8 cellular contexts compared by ENCODE assay signal in genomic region chr12:6450869-6451347, GRCh38. TPM values are rescaled to one million over a fixed set of nuclear protein-coding genes. Genes with fewer than 3 reads are reported as not detected.
DNase-seq lines count a peak whose midpoint lies in the region; ATAC-seq lines count a peak whose summit lies in the region.

No MANE protein-coding gene starts in this region.

- peak overlapping the region; percentile 94 to 99 (median 94) for H3K9ac ChIP-seq in skeletal muscle tissue (ENCODE audit: low read depth in 1 of 3, low read length in 3 of 3)

- H3K36me3 ChIP-seq in skeletal muscle tissue (ENCODE audit: control insufficient read depth in 3 of 3, insufficient read depth in 3 of 3, low read length in 3 of 3), result peaks cover 19 to 32% (median 21%) of the 10 kb centered on the region in 3 donors

- no peaks in the 10 kb centered on the region for H3K9me3 Mint-ChIP-seq in activated T-helper 17 cell treated with anti-CD3 and anti-CD28 coated beads, Interleukin-2, amount 50 U/mL, for 72 hours

- H3K27ac Mint-ChIP-seq in activated T-helper 17 cell treated with anti-CD3 and anti-CD28 coated beads, Interleukin-2, amount 50 U/mL, for 72 hours, result peak overlapping the region; percentile 100

- H3K4me1 Mint-ChIP-seq in activated T-helper 17 cell treated with anti-CD3 and anti-CD28 coated beads, Interleukin-2, amount 50 U/mL, for 72 hours, result peaks cover 28% of the 10 kb centered on the region

- 10% methylated on average over 11 of the region's 11 CpGs for WGBS in right cardiac atrium

- H3K4me1 ChIP-seq in right cardiac atrium (ENCODE audit: control insufficient read depth, insufficient read depth, low read length), result peaks cover 3% of the 10 kb centered on the region
- peaks cover 26 to 37% (median 29%) of the 10 kb centered on the region in 3 donors for H3K4me1 ChIP-seq in skeletal muscle tissue (ENCODE audit: control insufficient read depth in 3 of 3, insufficient read depth in 3 of 3, low read length in 3 of 3)

- ATAC-seq in HG03460 (IDR thresholded peaks at IDR 0.05; ENCODE audit: unreplicated experiment) (peak; percentile 10), right cardiac atrium (peak in 1 of 2 donors; percentile 12), GM21619 (IDR thresholded peaks at IDR 0.05; ENCODE audit: unreplicated experiment) (no peak), GM21717 (IDR thresholded peaks at IDR 0.05; ENCODE audit: unreplicated experiment) (no peak), GM18517 (IDR thresholded peaks at IDR 0.05; ENCODE audit: unreplicated experiment) (no peak)
- ATAC-seq in activated T-helper 17 cell treated with anti-CD3 and anti-CD28 coated beads, Interleukin-2, amount 50 U/mL, for 72 hours (replicated peaks), result peak; percentile 6

- peak overlapping the region; percentile 99 for H3K27ac ChIP-seq in right cardiac atrium (ENCODE audit: low read length)
- peak overlapping the region; percentile 96 for H3K27ac ChIP-seq in skeletal muscle tissue (ENCODE audit: low read depth, low read length)

- peak overlapping the region; percentile 100 for H3K4me3 Mint-ChIP-seq in activated T-helper 17 cell treated with anti-CD3 and anti-CD28 coated beads, Interleukin-2, amount 50 U/mL, for 72 hours

- no peaks in the 10 kb centered on the region for H3K27me3 Mint-ChIP-seq in activated T-helper 17 cell treated with anti-CD3 and anti-CD28 coated beads, Interleukin-2, amount 50 U/mL, for 72 hours

- H3K36me3 Mint-ChIP-seq in activated T-helper 17 cell treated with anti-CD3 and anti-CD28 coated beads, Interleukin-2, amount 50 U/mL, for 72 hours (ENCODE audit: low read depth), result peaks cover 87% of the 10 kb centered on the region

- peak overlapping the region; percentile 57 for H3K4me3 ChIP-seq in right cardiac atrium (ENCODE audit: low read length)
- peak overlapping the region; percentile 90 to 99 (median 97) for H3K4me3 ChIP-seq in skeletal muscle tissue (ENCODE audit: low read length in 3 of 3)

- H3K9me3 ChIP-seq in right cardiac atrium (ENCODE audit: control insufficient read depth, low read length) (no peaks in the 10 kb centered on the region), skeletal muscle tissue (ENCODE audit: control insufficient read depth in 3 of 3, low read length in 3 of 3) (no peaks in the 10 kb centered on the region)

- intact Hi-C loops in right cardiac atrium (cut with DNase I), result no loop called here

- DNase-seq in right cardiac atrium (peak in 1 of 3 donors; percentile 68), foreskin melanocyte (no peak)

- H3K27me3 ChIP-seq in right cardiac atrium (ENCODE audit: control insufficient read depth, insufficient read depth) (no peaks in the 10 kb centered on the region), skeletal muscle tissue (ENCODE audit: control insufficient read depth in 3 of 3, insufficient read depth in 3 of 3, low read length in 3 of 3) (no peaks in the 10 kb centered on the region)

RNA-seq across cellular contexts. Expression of gene TAPBPL, which starts 0.9 kb away (rescaled TPM):
- 10 to 100 TPM; 24.1 to 28.2 TPM for total RNA-seq in activated T-helper 17 cell treated with anti-CD3 and anti-CD28 coated beads, Interleukin-2, amount 50 U/mL, for 72 hours
- total RNA-seq in right cardiac atrium (10 to 100 TPM; 14.2 to 19.5 (median 17.1) TPM), skeletal muscle tissue (4.2 TPM)
- polyA plus RNA-seq in right cardiac atrium, result 17.2 TPM

RNA-seq across cellular contexts. Expression of gene CD27, which starts 6.2 kb away (rescaled TPM):
- 10 to 100 TPM; 21.1 to 42.1 TPM for total RNA-seq in activated T-helper 17 cell treated with anti-CD3 and anti-CD28 coated beads, Interleukin-2, amount 50 U/mL, for 72 hours
- under 1 TPM in 3 of 4 donors, not detected in 1; 0.29 to 0.80 (median 0.33) TPM for total RNA-seq in right cardiac atrium
- polyA plus RNA-seq in right cardiac atrium, result 0.27 TPM
- not detected for total RNA-seq in skeletal muscle tissue

RNA-seq across cellular contexts. Expression of gene VAMP1, which starts 19.6 kb away (rescaled TPM):
- total RNA-seq in activated T-helper 17 cell treated with anti-CD3 and anti-CD28 coated beads, Interleukin-2, amount 50 U/mL, for 72 hours, result 10 to 100 TPM; 19.9 to 81.8 TPM
- total RNA-seq in right cardiac atrium (1 to 10 TPM; 3.6 to 9.0 (median 6.1) TPM), skeletal muscle tissue (2.6 TPM)
- 4.7 TPM for polyA plus RNA-seq in right cardiac atrium

RNA-seq across cellular contexts. Expression of gene MRPL51, which starts 42.2 kb away (rescaled TPM):
- 100 to 1,000 TPM; 262 to 317 TPM for total RNA-seq in activated T-helper 17 cell treated with anti-CD3 and anti-CD28 coated beads, Interleukin-2, amount 50 U/mL, for 72 hours
- total RNA-seq in right cardiac atrium (100 to 1,000 TPM; 192 to 233 (median 213) TPM), skeletal muscle tissue (141 TPM)
- polyA plus RNA-seq in right cardiac atrium, result 180 TPM

RNA-seq across cellular contexts. Expression of gene NCAPD2, which starts 43.0 kb away (rescaled TPM):
- total RNA-seq in activated T-helper 17 cell treated with anti-CD3 and anti-CD28 coated beads, Interleukin-2, amount 50 U/mL, for 72 hours, result 100 to 1,000 TPM; 167 to 176 TPM
- total RNA-seq in right cardiac atrium, result 10 to 100 TPM; 13.5 to 16.8 (median 14.6) TPM
- 5.7 TPM for polyA plus RNA-seq in right cardiac atrium
- 23.0 TPM for total RNA-seq in skeletal muscle tissue

Comparison
In these comparisons a context has a peak if more than half of its experiments do, and no peak if none do; other contexts are left out.
1. ATAC-seq: peak in HG03460 (single experiment) and activated T-helper 17 cell treated with anti-CD3 and anti-CD28 coated beads, Interleukin-2, amount 50 U/mL, for 72 hours (single experiment); none in GM21619 (single experiment), GM21717 (single experiment) and GM18517 (single experiment).
2. RNA of gene CD27, which starts 6.2 kb away (total RNA-seq): 21.1 to 42.1 TPM in activated T-helper 17 cell treated with anti-CD3 and anti-CD28 coated beads, Interleukin-2, amount 50 U/mL, for 72 hours; 0.29 to 0.80 TPM in right cardiac atrium and not detected in skeletal muscle tissue (single experiment); every median in the first group is over 10 times any median in the second.